ENCODE assay signal across 8 cellular contexts in genomic region chr4:124262211-124263179, GRCh38.
DNase-seq lines count a peak whose midpoint lies in the region; ATAC-seq and TF ChIP-seq lines count a peak whose summit lies in the region.

No MANE protein-coding gene starts in this region.

- H3K4me1 ChIP-seq in foreskin keratinocyte = no peaks in the 10 kb centered on the region

- DNase-seq in Daoy (ENCODE audit: low read depth) (peak; percentile 46), HS-27A (ENCODE audit: low read depth) (peak; percentile 36), NOMO-1 (lab: John Stamatoyannopoulos, UW; ENCODE audit: unreplicated experiment in 2 of 2) (peak; percentile 42 to 58), activated T-cell treated with anti-CD3 and anti-CD28 coated beads for 48 hours (ENCODE audit: low read depth) (peak; percentile 4), foreskin keratinocyte (peak; percentile 35 to 62), occipital lobe (lab: John Stamatoyannopoulos, UW) (peak; percentile 36), NCI-H187 (lab: John Stamatoyannopoulos, UW) (no peak)

- no peak overlapping the region for H3K27ac ChIP-seq in foreskin keratinocyte

- no peaks in the 10 kb centered on the region for H3K27me3 ChIP-seq in foreskin keratinocyte

- TF ChIP-seq CTCF in foreskin keratinocyte (conservative IDR thresholded peaks at IDR 0.05) = peak; percentile 92

- ATAC-seq in GM21390 (IDR thresholded peaks at IDR 0.05; ENCODE audit: unreplicated experiment) (peak; percentile 85), foreskin keratinocyte (peak; percentile 91)

Comparison
In these comparisons a context has a peak if more than half of its experiments do, and no peak if none do; other contexts are left out.
1. DNase-seq: peak in Daoy (single experiment), HS-27A (single experiment), NOMO-1 (2 of 2), activated T-cell treated with anti-CD3 and anti-CD28 coated beads for 48 hours (single experiment), foreskin keratinocyte (2 of 2) and occipital lobe (single experiment); none in NCI-H187 (0 of 2).